ENCODE assay signal across 20 cellular contexts in genomic region chr10:69963178-69963834, GRCh38.
A peak's percentile ranks its signal among the peaks of the same experiment; 100 is the strongest.
DNase-seq lines count a peak whose midpoint lies in the region; ATAC-seq and TF ChIP-seq lines count a peak whose summit lies in the region.
"Had no signal": no experiment of that assay in that cellular context is flagged by ENCODE, and none has a peak within 500 bp of the region (broad histone marks: within the 10 kb centered on the region; RNA-seq: fewer than 3 reads in every experiment).

No MANE protein-coding gene starts in this region.

- no peaks in the 10 kb centered on the region for H3F3A ChIP-seq in Loucy (ENCODE audit: low read depth)

- no peak overlapping the region for H3K4me3 ChIP-seq in Loucy (ENCODE audit: low read length, poor library complexity, severe bottlenecking)
- H3K4me3 ChIP-seq in endodermal cell (ENCODE audit: low read length), result no peak overlapping the region
- no peak overlapping the region for H3K4me3 ChIP-seq in mucosa of descending colon
- H3K4me3 ChIP-seq: SJSA1 had no signal

- H4K20me1 ChIP-seq in Loucy (ENCODE audit: insufficient read depth, low read length, poor library complexity, severe bottlenecking), result no peaks in the 10 kb centered on the region

- DNase-seq in cardiac septum (ENCODE audit: low spot score) (peak; percentile 54), left cardiac atrium (no peak), endodermal cell (peak; percentile 64), sciatic nerve (ENCODE audit: low spot score) (peak; percentile 26), GF-D8 (lab: John Stamatoyannopoulos, UW) (no peak), mucosa of descending colon (no peak), HK-2 (ENCODE audit: unreplicated experiment) (no peak)
- DNase-seq: COR-L47, DMS153, EL, H9, IMR-90, Karpas-422, NCI-H1105 treated with DMSO at 0.1 percent for 48 hours, NCI-H187 treated with DMSO at 0.1 percent for 48 hours, NCI-H446 treated with DMSO at 0.1 percent for 48 hours, NCI-H774, PC-3 had no signal

- no peak overlapping the region for H3K9ac ChIP-seq in Loucy (ENCODE audit: low read depth, low read length, poor library complexity, severe bottlenecking)
- H3K9ac ChIP-seq in endodermal cell (ENCODE audit: extremely low read depth, low read length, poor library complexity, severe bottlenecking), result no peak overlapping the region

- no peak overlapping the region for H3K4me2 ChIP-seq in Loucy (ENCODE audit: low read depth, low read length, poor library complexity, severe bottlenecking)

- no peaks in the 10 kb centered on the region for H3K9me3 Mint-ChIP-seq in endodermal cell
- H3K9me3 Mint-ChIP-seq: H9 had no signal

- no peak overlapping the region for H3K27ac ChIP-seq in endodermal cell (ENCODE audit: low read depth, low read length)
- H3K27ac ChIP-seq: SJSA1 had no signal

- no peaks in the 10 kb centered on the region for H3K9me2 ChIP-seq in Loucy (replicated peaks; ENCODE audit: low read depth, low read length)

- H3K27me3 ChIP-seq in Loucy (ENCODE audit: insufficient read depth, low read length, poor library complexity, severe bottlenecking), result no peaks in the 10 kb centered on the region
- H3K27me3 ChIP-seq in endodermal cell (ENCODE audit: control insufficient read depth, insufficient read depth, low read length, poor library complexity, severe bottlenecking), result peaks cover 17% of the 10 kb centered on the region
- H3K27me3 ChIP-seq: SJSA1 had no signal

- H3K4me1 ChIP-seq in Loucy (ENCODE audit: insufficient read depth, low read length, poor library complexity, severe bottlenecking) (peaks cover 26% of the 10 kb centered on the region), endodermal cell (ENCODE audit: control insufficient read depth, insufficient read depth, low read length) (peaks cover 13% of the 10 kb centered on the region), mucosa of descending colon (ENCODE audit: low read depth) (peaks cover 7% of the 10 kb centered on the region)

- intact Hi-C loops in cardiac septum (cut with DNase I), result no loop called here
- intact Hi-C loops in left cardiac atrium (cut with DNase I), result no loop called here
- intact Hi-C loops in sciatic nerve (cut with DNase I), result no loop called here
- intact Hi-C loops in mucosa of descending colon (cut with DNase I, micrococcal nuclease), result no loop called here

- H3K9me3 ChIP-seq in Loucy (ENCODE audit: insufficient read depth, low read depth, low read length) (no peaks in the 10 kb centered on the region), endodermal cell (ENCODE audit: control insufficient read depth, low read length) (no peaks in the 10 kb centered on the region), mucosa of descending colon (no peaks in the 10 kb centered on the region)
- H3K9me3 ChIP-seq: SJSA1 had no signal

- no peak overlapping the region for H3K27ac Mint-ChIP-seq in endodermal cell

- ATAC-seq in left cardiac atrium (no peak), sciatic nerve (no peak), mucosa of descending colon (no peak)
- ATAC-seq: PC-3 had no signal

- H3K79me2 ChIP-seq in Loucy (ENCODE audit: insufficient read depth, low read length), result no peaks in the 10 kb centered on the region

- H3K36me3 Mint-ChIP-seq in endodermal cell (ENCODE audit: low read depth), result peaks cover 1% of the 10 kb centered on the region

- H3K36me3 ChIP-seq in Loucy (ENCODE audit: insufficient read depth, low read length) (no peaks in the 10 kb centered on the region), endodermal cell (ENCODE audit: control insufficient read depth, insufficient read depth, low read length) (no peaks in the 10 kb centered on the region), mucosa of descending colon (ENCODE audit: low read depth) (no peaks in the 10 kb centered on the region)
- H3K36me3 ChIP-seq: SJSA1 had no signal

- no peak overlapping the region for H3K4me3 Mint-ChIP-seq in endodermal cell
- H3K4me3 Mint-ChIP-seq: H9 had no signal

- TF ChIP-seq CTCF in Loucy (conservative IDR thresholded peaks at IDR 0.05; ENCODE audit: low read length) (no peak), endodermal cell (conservative IDR thresholded peaks at IDR 0.05) (no peak), mucosa of descending colon (IDR thresholded peaks at IDR 0.05) (no peak)

- 0 out of 2 replicates have a peak overlapping the region, but pooled peaks have one; percentile 7 for H2AFZ ChIP-seq in Loucy (ENCODE audit: low read length)

- 70 to 71% methylated on average over 3 to 7 of the region's 7 CpGs for WGBS in endodermal cell (ENCODE audit: insufficient coverage in 1 of 2, insufficient read length in 1 of 2), 2 experiments

- peaks cover 24% of the 10 kb centered on the region for H3K27me3 Mint-ChIP-seq in endodermal cell (ENCODE audit: insufficient read depth)

- peaks cover 19% of the 10 kb centered on the region for H3K4me1 Mint-ChIP-seq in endodermal cell

Comparison
In these comparisons a context has a peak if more than half of its experiments do, and no peak if none do; other contexts are left out.
1. DNase-seq: peak in cardiac septum (single experiment), endodermal cell (single experiment) and sciatic nerve (single experiment); none in left cardiac atrium (single experiment), GF-D8 (single experiment), mucosa of descending colon (0 of 3) and HK-2 (single experiment).